25 cellular contexts compared by ENCODE assay signal in genomic region chr1:67100833-67101232, GRCh38. TPM values are rescaled to one million over a fixed set of nuclear protein-coding genes. Genes with fewer than 3 reads are reported as not detected.
DNase-seq lines count a peak whose midpoint lies in the region; ATAC-seq and TF ChIP-seq lines count a peak whose summit lies in the region.
"Had no signal": no experiment of that assay in that cellular context is flagged by ENCODE, and none has a peak within 500 bp of the region (broad histone marks: within the 10 kb centered on the region; RNA-seq: fewer than 3 reads in every experiment).

No MANE protein-coding gene starts in this region.

- peaks cover 0 to 43% of the 10 kb centered on the region in 2 donors for H3K27me3 Mint-ChIP-seq in natural killer cell (ENCODE audit: low read depth in 2 of 2)
- H3K27me3 Mint-ChIP-seq in natural killer cell treated with Interleukin-12 subunit alpha and Interleukin-12 subunit beta and Interleukin-15 and Interleukin-18, amount 100 ng/mL, for 72 hours, result peaks cover 5 to 26% of the 10 kb centered on the region in 2 donors
- no peaks in the 10 kb centered on the region for H3K27me3 Mint-ChIP-seq in mesothelial cell of epicardium (ENCODE audit: low read depth)

- H3K36me3 Mint-ChIP-seq in natural killer cell (no peaks in the 10 kb centered on the region), mesothelial cell of epicardium (no peaks in the 10 kb centered on the region)
- no peaks in the 10 kb centered on the region for H3K36me3 Mint-ChIP-seq in natural killer cell treated with Interleukin-12 subunit alpha and Interleukin-12 subunit beta and Interleukin-15 and Interleukin-18, amount 100 ng/mL, for 72 hours

- ATAC-seq in natural killer cell, result peak in 2 of 3 donors; percentile 46 to 53
- no peak for ATAC-seq in natural killer cell treated with Interleukin-12 subunit alpha and Interleukin-12 subunit beta and Interleukin-15 and Interleukin-18, amount 100 ng/mL, for 72 hours
- no peak for ATAC-seq in GM19395 (IDR thresholded peaks at IDR 0.05; ENCODE audit: unreplicated experiment)
- no peak for ATAC-seq in GM21528 (IDR thresholded peaks at IDR 0.05; ENCODE audit: low FRiP score, unreplicated experiment)
- ATAC-seq: PC-3, Right ventricle myocardium inferior had no signal

- H3K9me2 ChIP-seq in SU-DHL-6 (replicated peaks; ENCODE audit: insufficient read depth, low read length), result no peaks in the 10 kb centered on the region

- no peak overlapping the region for H3K4me2 ChIP-seq in SU-DHL-6 (ENCODE audit: low read depth, low read length, poor library complexity, severe bottlenecking)
- H3K4me2 ChIP-seq: KMS-11 had no signal

- H2AFZ ChIP-seq in SU-DHL-6 (ENCODE audit: low read depth, low read length, severe bottlenecking), result peak overlapping the region; percentile 16
- H2AFZ ChIP-seq: GM23248 had no signal

- no peaks in the 10 kb centered on the region for H4K20me1 ChIP-seq in SU-DHL-6 (ENCODE audit: low read depth, low read length)

- no peaks in the 10 kb centered on the region for H3K27me3 ChIP-seq in SU-DHL-6 (ENCODE audit: low read length)
- H3K27me3 ChIP-seq: SJSA1 had no signal

- H3K9ac ChIP-seq in SU-DHL-6 (ENCODE audit: low read length), result no peak overlapping the region
- H3K9ac ChIP-seq: GM23248, KMS-11 had no signal

- no peaks in the 10 kb centered on the region for H3K9me3 ChIP-seq in SU-DHL-6 (ENCODE audit: insufficient read depth, low read length)
- H3K9me3 ChIP-seq: HAP-1, SJSA1 had no signal

- DNase-seq in natural killer cell (no peak), mesothelial cell of epicardium (ENCODE audit: low spot score in 2 of 2, unreplicated experiment in 2 of 2) (no peak), globus pallidus (ENCODE audit: low spot score) (no peak), RPMI8226 (no peak)
- DNase-seq in natural killer cell treated with Interleukin-12 subunit alpha and Interleukin-12 subunit beta and Interleukin-15 and Interleukin-18, amount 100 ng/mL, for 72 hours (ENCODE audit: low spot score), result no peak
- DNase-seq: Calu3, DMS79 treated with DMSO at 0.1 percent for 48 hours, GM23248, NCI-H1092, NCI-H1417 treated with DMSO at 0.1 percent for 48 hours, NCI-H1694 treated with DMSO at 0.1 percent for 48 hours, NCI-H2081 treated with DMSO at 0.1 percent for 48 hours, NCI-H2171, NCI-H345, NCI-H510A treated with DMSO at 0.1 percent for 48 hours, NCI-H748 treated with DMSO at 0.1 percent for 48 hours, PC-3 had no signal

- H3K27ac Mint-ChIP-seq in natural killer cell, result peak overlapping the region in 1 of 2 donors; percentile 7
- no peak overlapping the region for H3K27ac Mint-ChIP-seq in natural killer cell treated with Interleukin-12 subunit alpha and Interleukin-12 subunit beta and Interleukin-15 and Interleukin-18, amount 100 ng/mL, for 72 hours
- H3K27ac Mint-ChIP-seq in mesothelial cell of epicardium, result peak overlapping the region; percentile 8

- no peak overlapping the region for H3K27ac ChIP-seq in SU-DHL-6 (ENCODE audit: low read depth, low read length)
- H3K27ac ChIP-seq: 22Rv1, GM23248, KMS-11, SJSA1 had no signal

- intact Hi-C loops in natural killer cell (cut with micrococcal nuclease), result no loop called here

- H3K79me2 ChIP-seq in SU-DHL-6 (ENCODE audit: insufficient read depth, low read length), result no peaks in the 10 kb centered on the region

- H3K9me3 Mint-ChIP-seq in natural killer cell (no peaks in the 10 kb centered on the region), mesothelial cell of epicardium (no peaks in the 10 kb centered on the region)
- H3K9me3 Mint-ChIP-seq in natural killer cell treated with Interleukin-12 subunit alpha and Interleukin-12 subunit beta and Interleukin-15 and Interleukin-18, amount 100 ng/mL, for 72 hours, result no peaks in the 10 kb centered on the region

- no peak overlapping the region for H3K4me3 ChIP-seq in SU-DHL-6 (ENCODE audit: insufficient read depth, low read length, poor library complexity, severe bottlenecking)
- H3K4me3 ChIP-seq: GM23248, HAP-1, SJSA1 had no signal

- H3K4me1 Mint-ChIP-seq in natural killer cell, result peaks cover 7 to 9% of the 10 kb centered on the region in 2 donors
- peaks cover 0 to 4% of the 10 kb centered on the region in 2 donors for H3K4me1 Mint-ChIP-seq in natural killer cell treated with Interleukin-12 subunit alpha and Interleukin-12 subunit beta and Interleukin-15 and Interleukin-18, amount 100 ng/mL, for 72 hours (ENCODE audit: low read depth in 2 of 2)
- H3K4me1 Mint-ChIP-seq in mesothelial cell of epicardium, result peaks cover 30% of the 10 kb centered on the region

- 0 out of 2 replicates have a peak, but pooled peaks cover 5% of the 10 kb centered on the region for H3F3A ChIP-seq in SU-DHL-6 (ENCODE audit: insufficient read depth)

- H3K4me3 Mint-ChIP-seq in natural killer cell (no peak overlapping the region), mesothelial cell of epicardium (no peak overlapping the region)
- H3K4me3 Mint-ChIP-seq in natural killer cell treated with Interleukin-12 subunit alpha and Interleukin-12 subunit beta and Interleukin-15 and Interleukin-18, amount 100 ng/mL, for 72 hours, result no peak overlapping the region

- TF ChIP-seq CTCF in natural killer cell (IDR thresholded peaks at IDR 0.05) (no peak), SU-DHL-6 (IDR thresholded peaks at IDR 0.05; ENCODE audit: insufficient read depth, low read length, poor library complexity, severe bottlenecking) (no peak), mesothelial cell of epicardium (IDR thresholded peaks at IDR 0.05; ENCODE audit: unreplicated experiment) (no peak)

- H3K36me3 ChIP-seq in SU-DHL-6 (ENCODE audit: low read length), result no peaks in the 10 kb centered on the region
- H3K36me3 ChIP-seq: HAP-1, SJSA1 had no signal

RNA-seq across cellular contexts. Expression of gene C1orf141, which starts 33.9 kb away (rescaled TPM):
- total RNA-seq in natural killer cell, result not detected
- total RNA-seq in natural killer cell treated with Interleukin-12 subunit alpha and Interleukin-12 subunit beta and Interleukin-15 and Interleukin-18, amount 100 ng/mL, for 72 hours, result under 1 TPM in 1 of 2 donors, not detected in 1; 0.07 TPM
- 0.22 to 0.23 TPM in 2 of 3 replicates, not detected in the other for total RNA-seq in mesothelial cell of epicardium
- total RNA-seq: Calu3, GM23248, PC-3, Right ventricle myocardium inferior, SJSA1 had no signal

RNA-seq across cellular contexts. Expression of gene SLC35D1, which starts 46.9 kb away (rescaled TPM):
- total RNA-seq in natural killer cell (10 to 100 TPM; 12.9 to 17.0 (median 16.1) TPM), mesothelial cell of epicardium (15.2 to 15.5 TPM (median 15.3 TPM) in 3 replicates)
- 10 to 100 TPM; 26.6 to 28.2 TPM for total RNA-seq in natural killer cell treated with Interleukin-12 subunit alpha and Interleukin-12 subunit beta and Interleukin-15 and Interleukin-18, amount 100 ng/mL, for 72 hours

Comparison
In these comparisons a context has a peak if more than half of its experiments do, and no peak if none do; other contexts are left out.
1. ATAC-seq: peak in natural killer cell (2 of 3); none in natural killer cell treated with Interleukin-12 subunit alpha and Interleukin-12 subunit beta and Interleukin-15 and Interleukin-18, amount 100 ng/mL, for 72 hours (0 of 2), GM19395 (single experiment) and GM21528 (single experiment).